10 cellular contexts compared by ENCODE assay signal in genomic region chr9:94937214-94937903, GRCh38.
DNase-seq lines count a peak whose midpoint lies in the region; ATAC-seq and TF ChIP-seq lines count a peak whose summit lies in the region.
"Had no signal": no experiment of that assay in that cellular context is flagged by ENCODE, and none has a peak within 500 bp of the region (broad histone marks: within the 10 kb centered on the region; RNA-seq: fewer than 3 reads in every experiment).

No MANE protein-coding gene starts in this region.

- TF ChIP-seq CTCF in HFF-Myc (IDR thresholded peaks at IDR 0.05; ENCODE audit: low read depth, low read length, missing control alignments) (no peak), ascending aorta (IDR thresholded peaks at IDR 0.05) (no peak)

- H3K27ac ChIP-seq in ascending aorta (peak overlapping the region; percentile 12 to 48), Karpas-422 (ENCODE audit: low read length) (no peak overlapping the region)

- H4K20me1 ChIP-seq in Karpas-422 (ENCODE audit: insufficient read depth, low read depth, low read length) = no peaks in the 10 kb centered on the region
- H4K20me1 ChIP-seq: BLaER1 treated with 17β-estradiol and CSF1 and Interleukin-3, amounts not matched to agents 10 nM and 100 nM had no signal

- H3K27me3 ChIP-seq in ascending aorta (no peaks in the 10 kb centered on the region), Karpas-422 (ENCODE audit: low read length) (no peaks in the 10 kb centered on the region)
- H3K27me3 ChIP-seq: BLaER1 treated with 17β-estradiol and CSF1 and Interleukin-3, amounts not matched to agents 10 nM and 100 nM had no signal

- H3K9ac ChIP-seq in Karpas-422 (ENCODE audit: low read length) = no peak overlapping the region
- H3K9ac ChIP-seq: BLaER1 treated with 17β-estradiol and CSF1 and Interleukin-3, amounts not matched to agents 10 nM and 100 nM had no signal

- H3K79me2 ChIP-seq in Karpas-422 (ENCODE audit: low read length) = no peaks in the 10 kb centered on the region

- H3K9me3 ChIP-seq in ascending aorta = no peaks in the 10 kb centered on the region
- H3K9me3 ChIP-seq in Karpas-422 (ENCODE audit: low read length) = no peaks in the 10 kb centered on the region

- no peaks in the 10 kb centered on the region for H3K9me2 ChIP-seq in Karpas-422 (replicated peaks; ENCODE audit: insufficient read depth, low read length)

- H3K4me3 ChIP-seq in HFF-Myc (replicated peaks; ENCODE audit: low read depth, low read length) (no peak overlapping the region), ascending aorta (no peak overlapping the region), Karpas-422 (ENCODE audit: low read length) (no peak overlapping the region)
- H3K4me3 ChIP-seq: BLaER1 treated with 17β-estradiol and CSF1 and Interleukin-3, amounts not matched to agents 10 nM and 100 nM had no signal

- H3K4me1 ChIP-seq in ascending aorta (peaks cover 2 to 49% of the 10 kb centered on the region in 2 donors), Karpas-422 (ENCODE audit: low read length) (no peaks in the 10 kb centered on the region)

- no peak overlapping the region for H2AFZ ChIP-seq in Karpas-422 (ENCODE audit: low read length)

- no peaks in the 10 kb centered on the region for H3K36me3 ChIP-seq in ascending aorta
- H3K36me3 ChIP-seq in Karpas-422 (ENCODE audit: insufficient read depth, low read length) = no peaks in the 10 kb centered on the region

- H3K4me2 ChIP-seq in Karpas-422 (ENCODE audit: low read depth, low read length, poor library complexity, severe bottlenecking) = no peak overlapping the region

- DNase-seq in A172 (ENCODE audit: low spot score) (peak; percentile 93), HFF-Myc (ENCODE audit: extremely low read depth, low read depth) (peak; percentile 95), ascending aorta (ENCODE audit: low spot score in 2 of 2) (peak in 1 of 2 donors; percentile 44), iris pigment epithelial cell (ENCODE audit: low read depth) (peak; percentile 92), Karpas-422 (no peak), posterior vena cava (ENCODE audit: low spot score) (no peak)
- DNase-seq: stimulated activated CD4-positive, alpha-beta T cell treated with anti-CD3 and anti-CD28 coated beads, Interleukin-1b, Interleukin-23, amount 100 ng/mL, for 48 hours had no signal

- intact Hi-C loops in ascending aorta (cut with DNase I) (no loop called here), posterior vena cava (cut with DNase I) (no loop called here)

- ATAC-seq in HG03342 (IDR thresholded peaks at IDR 0.05; ENCODE audit: unreplicated experiment) = no peak
- no peak for ATAC-seq in GM18907 (IDR thresholded peaks at IDR 0.05; ENCODE audit: unreplicated experiment)

Comparison
In these comparisons a context has a peak if more than half of its experiments do, and no peak if none do; other contexts are left out.
1. DNase-seq: peak in A172 (single experiment), HFF-Myc (single experiment) and iris pigment epithelial cell (single experiment); none in Karpas-422 (single experiment) and posterior vena cava (single experiment).